In genomic region chr12:110200124-110200417, GRCh38 we compare ENCODE assay signal across 16 cellular contexts.
DNase-seq lines count a peak whose midpoint lies in the region; ATAC-seq and TF ChIP-seq lines count a peak whose summit lies in the region.
"Had no signal": no experiment of that assay in that cellular context is flagged by ENCODE, and none has a peak within 500 bp of the region (broad histone marks: within the 10 kb centered on the region; RNA-seq: fewer than 3 reads in every experiment).

No MANE protein-coding gene starts in this region.

- H3K9me2 ChIP-seq in PC-3 (replicated peaks; ENCODE audit: low read length), result no peaks in the 10 kb centered on the region

- H3K79me2 ChIP-seq in PC-3 (ENCODE audit: low read length), result no peaks in the 10 kb centered on the region
- H3K79me2 ChIP-seq in smooth muscle cell (ENCODE audit: low read depth), result no peaks in the 10 kb centered on the region

- no peaks in the 10 kb centered on the region for H3K27me3 ChIP-seq in PC-3 (ENCODE audit: low read length)
- no peaks in the 10 kb centered on the region for H3K27me3 ChIP-seq in smooth muscle cell (ENCODE audit: low read depth)
- H3K27me3 ChIP-seq: tibial artery had no signal

- TF ChIP-seq CTCF in PC-3 (conservative IDR thresholded peaks at IDR 0.05; ENCODE audit: low read depth, low read length) (no peak), epithelial cell of esophagus (IDR thresholded peaks at IDR 0.05; ENCODE audit: insufficient read depth, low read depth, low read length, missing control alignments) (no peak), smooth muscle cell (IDR thresholded peaks at IDR 0.05; ENCODE audit: borderline replicate concordance, insufficient read depth, poor library complexity, severe bottlenecking) (no peak)

- DNase-seq in activated CD4-positive, alpha-beta T cell treated with anti-CD3 and anti-CD28 coated beads, Interleukin-2, amount 10 ng/mL, durations not matched to agents 24 days and 14 days, result no peak
- DNase-seq in activated CD4-positive, alpha-beta T cell treated with anti-CD3 and anti-CD28 coated beads for 1 hour, result no peak
- DNase-seq in PC-3 (peak; percentile 52), epithelial cell of esophagus (ENCODE audit: low read depth) (peak; percentile 52), smooth muscle cell (lab: John Stamatoyannopoulos, UW; ENCODE audit: unreplicated experiment) (no peak), cerebellum (ENCODE audit: low spot score) (no peak), NCI-H1417 treated with DMSO at 0.1 percent for 48 hours (lab: John Stamatoyannopoulos, UW) (no peak), AG20443 (ENCODE audit: low spot score) (no peak)
- DNase-seq: activated gamma-delta T cell, DMS79, left ventricle myocardium inferior, NCI-H187, Right ventricle myocardium superior, T-helper 17 cell, tibial artery had no signal

- H3K9me3 Mint-ChIP-seq in activated CD4-positive, alpha-beta T cell treated with anti-CD3 and anti-CD28 coated beads, Interleukin-2, amount 10 ng/mL, durations not matched to agents 24 days and 14 days, result no peaks in the 10 kb centered on the region
- H3K9me3 Mint-ChIP-seq: CD4-positive, CD25-positive, alpha-beta regulatory T cell had no signal

- H3K4me3 ChIP-seq in PC-3 (ENCODE audit: low read length) (no peak overlapping the region), epithelial cell of esophagus (ENCODE audit: low read length) (no peak overlapping the region), smooth muscle cell (no peak overlapping the region)
- H3K4me3 ChIP-seq: left ventricle myocardium inferior, tibial artery had no signal

- H3K9ac ChIP-seq in PC-3 (ENCODE audit: low read length) (no peak overlapping the region), smooth muscle cell (ENCODE audit: low read depth) (no peak overlapping the region)

- CTCF ChIA-PET in PC-3 (lab: Charles Lee), result interaction anchor here (0.6 kb wide), 1 partner anchor 86 kb away, joined by 5 read pairs; no protein-coding TSS in a partner anchor

- no peaks in the 10 kb centered on the region for H3K27me3 Mint-ChIP-seq in activated CD4-positive, alpha-beta T cell treated with anti-CD3 and anti-CD28 coated beads, Interleukin-2, amount 10 ng/mL, durations not matched to agents 24 days and 14 days
- H3K27me3 Mint-ChIP-seq: CD4-positive, CD25-positive, alpha-beta regulatory T cell; T-helper 17 cell had no signal

- H3K27ac Mint-ChIP-seq in activated CD4-positive, alpha-beta T cell treated with anti-CD3 and anti-CD28 coated beads, Interleukin-2, amount 10 ng/mL, durations not matched to agents 24 days and 14 days, result no peak overlapping the region
- H3K27ac Mint-ChIP-seq: CD4-positive, CD25-positive, alpha-beta regulatory T cell; T-helper 17 cell had no signal

- H4K20me1 ChIP-seq in PC-3 (ENCODE audit: low read length) (no peaks in the 10 kb centered on the region), smooth muscle cell (ENCODE audit: low read depth) (no peaks in the 10 kb centered on the region)

- H3F3A ChIP-seq in PC-3 (ENCODE audit: low read length, unreplicated experiment), result no peaks in the 10 kb centered on the region
- H3F3A ChIP-seq in smooth muscle cell (ENCODE audit: low read depth), result no peaks in the 10 kb centered on the region

- no TSS peak for BruUV-seq in PC-3 (replicated peaks; lab: Mats Ljungman, UMichigan)

- no peak overlapping the region for H3K27ac ChIP-seq in PC-3 (ENCODE audit: low read length)
- peak overlapping the region; percentile 70 for H3K27ac ChIP-seq in smooth muscle cell (ENCODE audit: low read depth)
- H3K27ac ChIP-seq: left ventricle myocardium inferior, tibial artery had no signal

- peak; percentile 89 for ATAC-seq in PC-3
- ATAC-seq: T-helper 17 cell had no signal

- no peaks in the 10 kb centered on the region for H3K36me3 Mint-ChIP-seq in activated CD4-positive, alpha-beta T cell treated with anti-CD3 and anti-CD28 coated beads, Interleukin-2, amount 10 ng/mL, durations not matched to agents 24 days and 14 days (ENCODE audit: low read depth)

- H3K4me1 Mint-ChIP-seq in activated CD4-positive, alpha-beta T cell treated with anti-CD3 and anti-CD28 coated beads, Interleukin-2, amount 10 ng/mL, durations not matched to agents 24 days and 14 days, result peaks cover 8% of the 10 kb centered on the region

- POLR2A ChIA-PET in PC-3 (lab: Charles Lee; ENCODE audit: unreplicated experiment), result no interaction called here

- no peak overlapping the region for H2AFZ ChIP-seq in PC-3 (ENCODE audit: low read length)
- no peak overlapping the region for H2AFZ ChIP-seq in smooth muscle cell (ENCODE audit: low read depth)

- 63% methylated on average over 1 of the region's 1 CpG for WGBS in smooth muscle cell (ENCODE audit: low lambda C conversion rate)

- intact Hi-C loops in activated CD4-positive, alpha-beta T cell treated with anti-CD3 and anti-CD28 coated beads, Interleukin-2, amount 10 ng/mL, durations not matched to agents 24 days and 14 days (cut with micrococcal nuclease), result no loop called here
- intact Hi-C loops in PC-3 (cut with micrococcal nuclease), result no loop called here

- H3K36me3 ChIP-seq in PC-3 (ENCODE audit: low read depth, low read length) (no peaks in the 10 kb centered on the region), smooth muscle cell (ENCODE audit: low read depth) (peaks cover 16% of the 10 kb centered on the region)

- H3K4me1 ChIP-seq in PC-3 (ENCODE audit: insufficient read depth, low read length), result peaks cover 10% of the 10 kb centered on the region
- peaks cover 6% of the 10 kb centered on the region for H3K4me1 ChIP-seq in smooth muscle cell (ENCODE audit: low read depth)
- H3K4me1 ChIP-seq: left ventricle myocardium inferior, tibial artery had no signal

- H3K4me3 Mint-ChIP-seq in activated CD4-positive, alpha-beta T cell treated with anti-CD3 and anti-CD28 coated beads, Interleukin-2, amount 10 ng/mL, durations not matched to agents 24 days and 14 days, result peak overlapping the region; percentile 0
- H3K4me3 Mint-ChIP-seq: CD4-positive, CD25-positive, alpha-beta regulatory T cell; T-helper 17 cell had no signal

- no peaks in the 10 kb centered on the region for H3K9me3 ChIP-seq in PC-3 (ENCODE audit: low read length)
- no peaks in the 10 kb centered on the region for H3K9me3 ChIP-seq in smooth muscle cell (replicated peaks; ENCODE audit: low read depth)
- H3K9me3 ChIP-seq: left ventricle myocardium inferior, tibial artery had no signal

- peak overlapping the region; percentile 29 for H3K4me2 ChIP-seq in PC-3 (ENCODE audit: low read length)
- H3K4me2 ChIP-seq in smooth muscle cell, result peak overlapping the region; percentile 69

Comparison
In these comparisons a context has a peak if more than half of its experiments do, and no peak if none do; other contexts are left out.
1. DNase-seq: peak in PC-3 (single experiment) and epithelial cell of esophagus (single experiment); none in activated CD4-positive, alpha-beta T cell treated with anti-CD3 and anti-CD28 coated beads, Interleukin-2, amount 10 ng/mL, durations not matched to agents 24 days and 14 days (single experiment), activated CD4-positive, alpha-beta T cell treated with anti-CD3 and anti-CD28 coated beads for 1 hour (single experiment), smooth muscle cell (single experiment), cerebellum (single experiment), NCI-H1417 treated with DMSO at 0.1 percent for 48 hours (single experiment) and AG20443 (single experiment).